19 cellular contexts compared by ENCODE assay signal in the genomic region with DNA sequence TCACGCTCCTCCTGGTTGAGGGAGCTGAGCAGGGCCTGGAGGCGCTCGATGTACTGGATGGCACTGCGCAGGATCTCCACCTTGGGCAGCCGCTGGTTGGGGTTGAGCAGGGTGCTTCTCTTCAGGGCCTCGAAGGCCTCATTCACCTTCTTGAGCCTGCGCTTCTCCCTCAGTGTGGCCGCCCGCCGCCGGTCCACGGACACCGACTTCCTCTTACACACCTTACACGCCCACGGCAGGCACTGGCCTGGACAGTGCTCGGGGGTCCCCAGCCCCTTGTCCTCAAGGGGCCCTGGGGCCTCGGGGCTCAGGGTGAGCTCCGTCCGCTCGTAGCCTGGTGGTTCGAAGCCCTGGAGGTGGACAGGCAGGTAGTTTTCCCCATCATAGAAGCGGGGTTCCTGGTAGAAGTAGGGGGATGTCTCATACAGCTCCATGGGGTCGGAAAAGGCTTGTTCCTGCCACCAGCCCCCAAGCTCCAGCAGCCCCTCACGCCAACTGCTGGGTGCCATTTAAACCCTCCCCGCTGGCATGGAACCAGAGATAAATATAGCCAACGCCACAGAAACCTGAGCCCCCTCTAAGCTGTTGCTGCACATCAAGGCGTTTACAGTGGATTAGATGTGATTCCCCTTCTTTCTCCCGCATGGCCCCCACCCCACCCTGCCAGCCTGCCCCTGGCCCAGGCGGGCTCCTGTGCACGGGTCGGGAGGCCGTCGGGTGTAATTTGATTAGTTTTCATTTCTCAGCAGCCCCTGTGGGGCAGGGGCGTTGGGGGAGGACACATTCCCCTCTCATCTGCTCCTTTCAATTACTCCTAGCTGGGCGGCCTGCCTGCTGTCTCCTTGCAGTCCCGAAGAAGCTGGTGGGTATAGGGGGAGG. TPM values are rescaled to one million over a fixed set of nuclear protein-coding genes. Genes with fewer than 3 reads are reported as not detected.
DNase-seq lines count a peak whose midpoint lies in the region; ATAC-seq and TF ChIP-seq lines count a peak whose summit lies in the region.
"Had no signal": no experiment of that assay in that cellular context is flagged by ENCODE, and none has a peak within 500 bp of the region (broad histone marks: within the 10 kb centered on the region; RNA-seq: fewer than 3 reads in every experiment).

A gene (minus strand): TSS at position 485 of the 879 bp plus-strand sequence. CDS start 51 bp downstream, at position 434.

- peaks cover 10% of the 10 kb centered on the region for H3K27me3 Mint-ChIP-seq in activated CD8-positive, alpha-beta memory T cell treated with anti-CD3 and anti-CD28 coated beads, Interleukin-2, amount 10 ng/mL, durations not matched to agents 7 days and 5 days

- H3K27ac ChIP-seq in skeletal muscle tissue (ENCODE audit: low read depth, low read length), result peak within 1 kb of the TSS; percentile 99
- no peak within 1 kb of the TSS for H3K27ac ChIP-seq in A673 (ENCODE audit: low read depth, low read length, poor library complexity, severe bottlenecking)
- H3K27ac ChIP-seq: C4-2B, right lobe of liver had no signal

- no peak for TF ChIP-seq CTCF in A673 (conservative IDR thresholded peaks at IDR 0.05; ENCODE audit: low read depth, low read length)

- BruUV-seq in A673 (replicated peaks; lab: Mats Ljungman, UMichigan), result no TSS peak

- POLR2A ChIA-PET in A673 (lab: Charles Lee; ENCODE audit: low non-redundant PET), result no interaction called here

- H3K36me3 ChIP-seq in skeletal muscle tissue (ENCODE audit: control insufficient read depth in 3 of 3, insufficient read depth in 3 of 3, low read length in 3 of 3) (peaks cover 8 to 22% (median 16%) of the 10 kb centered on the region in 3 donors), A673 (ENCODE audit: insufficient read depth, low read length, poor library complexity, severe bottlenecking) (no peaks in the 10 kb centered on the region)
- H3K36me3 ChIP-seq: right lobe of liver had no signal

- H3K27ac Mint-ChIP-seq in activated CD8-positive, alpha-beta memory T cell treated with anti-CD3 and anti-CD28 coated beads, Interleukin-2, amount 10 ng/mL, durations not matched to agents 7 days and 5 days, result no peak within 1 kb of the TSS
- H3K27ac Mint-ChIP-seq: dendritic cell treated with granulocyte-macrophage colony-stimulating factor and Interleukin-4, amounts not matched to agents 40 ng/mL and 50 ng/mL, for 4 days; immature natural killer cell had no signal

- CTCF ChIA-PET in activated CD8-positive, alpha-beta memory T cell treated with anti-CD3 and anti-CD28 coated beads, Interleukin-2, amount 10 ng/mL, durations not matched to agents 7 days and 5 days (lab: Charles Lee), result interaction anchor here (1.1 to 1.2 kb wide), 2 partner anchors 41 to 85 kb away, joined by 3 read pairs; no protein-coding TSS in a partner anchor
- CTCF ChIA-PET in A673 (lab: Charles Lee), result no interaction called here

- H3K4me1 Mint-ChIP-seq in activated CD8-positive, alpha-beta memory T cell treated with anti-CD3 and anti-CD28 coated beads, Interleukin-2, amount 10 ng/mL, durations not matched to agents 7 days and 5 days, result no peaks in the 10 kb centered on the region
- H3K4me1 Mint-ChIP-seq: immature natural killer cell had no signal

- peak; percentile 33 for DNase-seq in activated CD8-positive, alpha-beta memory T cell treated with anti-CD3 and anti-CD28 coated beads, Interleukin-2, amount 10 ng/mL, durations not matched to agents 7 days and 5 days
- no peak for DNase-seq in activated CD8-positive, alpha-beta memory T cell treated with anti-CD3 and anti-CD28 coated beads, Interleukin-2, amount 50 U/mL, for 48 hours
- DNase-seq in NCI-H82 treated with DMSO at 0.1 percent for 48 hours (lab: John Stamatoyannopoulos, UW; ENCODE audit: unreplicated experiment) (peak; percentile 98), left lobe of liver (ENCODE audit: low spot score) (peak; percentile 33), A673 (ENCODE audit: low spot score) (no peak), inferior parietal cortex (ENCODE audit: extremely low spot score) (no peak), NCI-H187 treated with DMSO at 0.1 percent for 48 hours (lab: John Stamatoyannopoulos, UW) (no peak)
- DNase-seq: immature natural killer cell, NCI-H1436 treated with DMSO at 0.1 percent for 48 hours, NCI-H526, PC-3, right lobe of liver, SK-N-SH had no signal

- no peaks in the 10 kb centered on the region for H3K36me3 Mint-ChIP-seq in activated CD8-positive, alpha-beta memory T cell treated with anti-CD3 and anti-CD28 coated beads, Interleukin-2, amount 10 ng/mL, durations not matched to agents 7 days and 5 days
- H3K36me3 Mint-ChIP-seq: activated naive CD4-positive, alpha-beta T cell treated with anti-CD3 and anti-CD28 coated beads, Interleukin-2, amount 50 U/mL, for 72 hours; immature natural killer cell had no signal

- no peak within 1 kb of the TSS for H3K4me3 Mint-ChIP-seq in activated CD8-positive, alpha-beta memory T cell treated with anti-CD3 and anti-CD28 coated beads, Interleukin-2, amount 10 ng/mL, durations not matched to agents 7 days and 5 days
- H3K4me3 Mint-ChIP-seq: dendritic cell treated with granulocyte-macrophage colony-stimulating factor and Interleukin-4, amounts not matched to agents 40 ng/mL and 50 ng/mL, for 4 days; immature natural killer cell had no signal

- ATAC-seq in activated CD8-positive, alpha-beta memory T cell treated with anti-CD3 and anti-CD28 coated beads, Interleukin-2, amount 10 ng/mL, durations not matched to agents 7 days and 5 days, result no peak
- no peak for ATAC-seq in left lobe of liver
- ATAC-seq: esophagus mucosa, PC-3, right lobe of liver had no signal

- peak within 1 kb of the TSS; percentile 70 to 95 (median 94) for H3K4me3 ChIP-seq in skeletal muscle tissue (ENCODE audit: low read length in 3 of 3)
- H3K4me3 ChIP-seq in A673 (ENCODE audit: low read depth, low read length, poor library complexity, severe bottlenecking), result no peak within 1 kb of the TSS
- H3K4me3 ChIP-seq: right lobe of liver had no signal

- H3K9ac ChIP-seq in skeletal muscle tissue (ENCODE audit: low read depth in 1 of 3, low read length in 3 of 3), result peak within 1 kb of the TSS; percentile 99 to 100 (median 99)
- H3K9ac ChIP-seq: SK-N-SH had no signal

- intact Hi-C loops in A673 (cut with micrococcal nuclease; ENCODE audit: unreplicated experiment), result no loop called here

- H3K9me3 Mint-ChIP-seq in activated CD8-positive, alpha-beta memory T cell treated with anti-CD3 and anti-CD28 coated beads, Interleukin-2, amount 10 ng/mL, durations not matched to agents 7 days and 5 days (ENCODE audit: low read depth), result no peaks in the 10 kb centered on the region
- H3K9me3 Mint-ChIP-seq: activated naive CD4-positive, alpha-beta T cell treated with anti-CD3 and anti-CD28 coated beads, Interleukin-2, amount 50 U/mL, for 72 hours; dendritic cell treated with granulocyte-macrophage colony-stimulating factor and Interleukin-4, amounts not matched to agents 40 ng/mL and 50 ng/mL, for 4 days; immature natural killer cell had no signal

- H3K9me3 ChIP-seq in skeletal muscle tissue (ENCODE audit: control insufficient read depth in 3 of 3, low read length in 3 of 3) (no peaks in the 10 kb centered on the region), A673 (ENCODE audit: low read depth, low read length, poor library complexity, severe bottlenecking) (no peaks in the 10 kb centered on the region)
- H3K9me3 ChIP-seq: right lobe of liver, SK-N-SH had no signal

- H3K27me3 ChIP-seq in skeletal muscle tissue (ENCODE audit: control insufficient read depth in 3 of 3, insufficient read depth in 3 of 3, low read length in 3 of 3), result no peaks in the 10 kb centered on the region
- H3K27me3 ChIP-seq in A673 (replicated peaks; ENCODE audit: insufficient read depth, low read depth, low read length, poor library complexity), result peaks cover 3% of the 10 kb centered on the region
- H3K27me3 ChIP-seq: right lobe of liver had no signal

- H3K4me1 ChIP-seq in skeletal muscle tissue (ENCODE audit: control insufficient read depth in 3 of 3, insufficient read depth in 3 of 3, low read length in 3 of 3) (peaks cover 42 to 58% (median 55%) of the 10 kb centered on the region in 3 donors), A673 (ENCODE audit: insufficient read depth, low read length, poor library complexity, severe bottlenecking) (no peaks in the 10 kb centered on the region)

RNA-seq across cellular contexts. Expression of the gene that starts here (rescaled TPM):
- not detected for total RNA-seq in activated CD8-positive, alpha-beta memory T cell treated with anti-CD3 and anti-CD28 coated beads, Interleukin-2, amount 10 ng/mL, durations not matched to agents 7 days and 5 days
- total RNA-seq in left lobe of liver (not detected), skeletal muscle tissue (247 TPM), A673 (2021) (not detected in 2 replicates)
- total RNA-seq: activated naive CD4-positive, alpha-beta T cell treated with anti-CD3 and anti-CD28 coated beads, Interleukin-2, amount 50 U/mL, for 72 hours; esophagus mucosa; PC-3; right lobe of liver; subcutaneous adipose tissue had no signal

Comparison
In these comparisons a context has a peak if more than half of its experiments do, and no peak if none do; other contexts are left out.
1. RNA of the gene that starts here (total RNA-seq): 247 TPM in skeletal muscle tissue (single experiment); not detected in activated CD8-positive, alpha-beta memory T cell treated with anti-CD3 and anti-CD28 coated beads, Interleukin-2, amount 10 ng/mL, durations not matched to agents 7 days and 5 days, not detected in left lobe of liver (single experiment) and not detected in A673; every median in the first group is over 100 times any median in the second.
2. Peak in DNase-seq in activated CD8-positive, alpha-beta memory T cell treated with anti-CD3 and anti-CD28 coated beads, Interleukin-2, amount 10 ng/mL, durations not matched to agents 7 days and 5 days; RNA of the gene not detected or under 1 TPM.
3. Peak in DNase-seq in left lobe of liver; RNA of the gene not detected or under 1 TPM.